13 cellular contexts compared by ENCODE assay signal in the genomic region with DNA sequence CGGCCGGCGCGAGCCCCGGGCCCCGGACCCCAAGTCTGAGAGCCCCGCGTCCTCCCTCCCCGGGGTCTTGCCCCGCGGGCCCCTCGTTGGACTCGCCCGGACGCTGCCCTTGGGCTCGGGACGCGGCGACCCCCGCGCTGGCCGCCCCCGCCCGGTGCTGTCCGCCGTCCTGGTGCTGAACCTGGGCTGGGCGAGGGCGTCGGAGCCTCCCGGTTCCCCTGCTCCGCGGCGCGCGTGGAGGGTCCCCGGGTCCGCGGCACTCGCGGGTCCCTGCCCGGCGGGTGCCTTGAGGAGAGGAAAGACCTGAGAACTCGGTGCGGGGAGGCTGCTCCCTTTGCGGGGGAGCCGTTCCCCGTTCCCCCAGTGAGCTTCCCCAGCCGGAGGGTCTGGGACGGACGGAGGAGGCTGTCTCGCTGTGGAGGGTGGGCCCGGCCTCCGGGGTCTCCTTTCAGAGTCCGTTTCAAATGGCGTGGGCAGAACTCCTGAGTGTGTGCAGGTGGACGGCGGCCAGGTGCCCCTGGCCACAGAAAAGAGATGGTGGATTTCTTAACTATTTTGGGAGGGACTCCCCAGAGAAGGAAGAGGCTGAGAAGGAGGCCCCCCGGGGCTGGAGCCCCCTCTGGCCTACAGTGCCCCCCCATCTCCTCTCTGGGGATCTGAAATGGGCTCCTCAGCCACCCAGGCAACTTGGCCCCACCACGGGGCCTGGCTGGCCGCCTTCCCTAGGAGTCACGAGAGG. TPM values are rescaled to one million over a fixed set of nuclear protein-coding genes. Genes with fewer than 3 reads are reported as not detected.
DNase-seq lines count a peak whose midpoint lies in the region; ATAC-seq, FAIRE-seq and TF ChIP-seq lines count a peak whose summit lies in the region.
"Had no signal": no experiment of that assay in that cellular context is flagged by ENCODE, and none has a peak within 500 bp of the region (broad histone marks: within the 10 kb centered on the region; RNA-seq: fewer than 3 reads in every experiment).

No MANE protein-coding gene starts in this region.

- no peaks in the 10 kb centered on the region for H3K9me3 Mint-ChIP-seq in Caco-2 (ENCODE audit: unreplicated experiment)
- no peaks in the 10 kb centered on the region for H3K9me3 Mint-ChIP-seq in naive thymus-derived CD8-positive, alpha-beta T cell
- H3K9me3 Mint-ChIP-seq: activated naive CD4-positive, alpha-beta T cell treated with anti-CD3 and anti-CD28 coated beads, Interleukin-2, amount 50 U/mL, for 24 hours had no signal

- H3K4me2 ChIP-seq in endothelial cell of umbilical vein (ENCODE audit: insufficient read depth, low read length): no peak overlapping the region

- DNase-seq in Caco-2: peak in 1 of 2 experiments; percentile 63
- DNase-seq in endothelial cell of umbilical vein (ENCODE audit: low read depth, low spot score): no peak
- DNase-seq in naive thymus-derived CD8-positive, alpha-beta T cell: peak in 3 of 10 donors; percentile 19 to 59 (median 27)
- no peak for DNase-seq in NCI-H748 treated with DMSO at 0.1 percent for 48 hours (lab: John Stamatoyannopoulos, UW)
- no peak for DNase-seq in middle frontal gyrus (ENCODE audit: extremely low spot score, low spot score)
- DNase-seq in NCI-H526 (lab: John Stamatoyannopoulos, UW): no peak
- DNase-seq: activated CD4-positive, CD25-positive, alpha-beta regulatory T cell; MV-4-11; right lobe of liver had no signal

- H3K4me3 Mint-ChIP-seq in Caco-2 (ENCODE audit: unreplicated experiment): no peak overlapping the region
- peak overlapping the region in 4 of 10 donors; percentile 3 to 28 (median 17) for H3K4me3 Mint-ChIP-seq in naive thymus-derived CD8-positive, alpha-beta T cell
- H3K4me3 Mint-ChIP-seq: activated naive CD4-positive, alpha-beta T cell treated with anti-CD3 and anti-CD28 coated beads, Interleukin-2, amount 50 U/mL, for 24 hours had no signal

- peaks cover 22% of the 10 kb centered on the region for H3K27me3 Mint-ChIP-seq in Caco-2 (ENCODE audit: insufficient read depth, unreplicated experiment)
- H3K27me3 Mint-ChIP-seq in naive thymus-derived CD8-positive, alpha-beta T cell: peaks cover 29 to 89% (median 62%) of the 10 kb centered on the region in 5 donors

- ATAC-seq in naive thymus-derived CD8-positive, alpha-beta T cell: peak; percentile 39 to 59
- ATAC-seq in HG02571 (IDR thresholded peaks at IDR 0.05; ENCODE audit: unreplicated experiment): no peak

- no TSS peak for BruUV-seq in Caco-2 (replicated peaks; lab: Mats Ljungman, UMichigan)
- BruUV-seq in endothelial cell of umbilical vein (replicated peaks; lab: Mats Ljungman, UMichigan): no TSS peak

- H3K9me1 ChIP-seq in endothelial cell of umbilical vein (replicated peaks; ENCODE audit: control insufficient read depth, extremely low read depth, insufficient read depth, low read length): no peaks in the 10 kb centered on the region

- no peaks in the 10 kb centered on the region for H3K36me3 Mint-ChIP-seq in Caco-2 (ENCODE audit: insufficient read depth, unreplicated experiment)
- peaks cover 0 to 4% (median 0%) of the 10 kb centered on the region in 3 donors for H3K36me3 Mint-ChIP-seq in naive thymus-derived CD8-positive, alpha-beta T cell

- dilution Hi-C loops in endothelial cell of umbilical vein (cut with MboI; ENCODE audit: extremely low pct_ligation_motif_present, low sequenced_read_pairs): no loop called here

- H3K4me1 Mint-ChIP-seq in Caco-2 (ENCODE audit: low read depth, unreplicated experiment): no peaks in the 10 kb centered on the region
- H3K4me1 Mint-ChIP-seq in naive thymus-derived CD8-positive, alpha-beta T cell: peaks cover 5 to 9% (median 7%) of the 10 kb centered on the region in 4 donors

- TF ChIP-seq CTCF in Caco-2 (IDR thresholded peaks at IDR 0.05; ENCODE audit: insufficient read depth in 1 of 2, low read depth in 1 of 2, low read length in 1 of 2, severe bottlenecking in 1 of 2, unreplicated experiment in 1 of 2) (no peak), endothelial cell of umbilical vein (IDR thresholded peaks at IDR 0.05; ENCODE audit: extremely low read depth in 1 of 2, insufficient read depth in 1 of 2, low read depth in 1 of 2, low read length in 2 of 2) (no peak)

- H3K27me3 ChIP-seq in Caco-2 (replicated peaks; ENCODE audit: control insufficient read depth, insufficient read depth, low read length): no peaks in the 10 kb centered on the region; the same call in none of the 2 replicates
- peaks cover 24 to 27% of the 10 kb centered on the region in 2 experiments for H3K27me3 ChIP-seq in endothelial cell of umbilical vein (ENCODE audit: control insufficient read depth in 2 of 2, insufficient read depth in 2 of 2, low read length in 2 of 2)

- H3K36me3 ChIP-seq in Caco-2 (ENCODE audit: control insufficient read depth, insufficient read depth, low read length) (no peaks in the 10 kb centered on the region), endothelial cell of umbilical vein (ENCODE audit: control insufficient read depth in 2 of 2, extremely low read depth in 1 of 2, insufficient read depth in 2 of 2, low read length in 2 of 2) (no peaks in the 10 kb centered on the region)
- H3K36me3 ChIP-seq: right lobe of liver had no signal

- peak overlapping the region; percentile 18 for H3K4me3 ChIP-seq in Caco-2 (ENCODE audit: low read depth, low read length)
- H3K4me3 ChIP-seq in endothelial cell of umbilical vein (replicated peaks in 1 of 3; ENCODE audit: insufficient read depth in 1 of 3, low read depth in 1 of 3, low read length in 3 of 3): no peak overlapping the region
- H3K4me3 ChIP-seq: right lobe of liver had no signal

- intact Hi-C loops in Caco-2 (cut with micrococcal nuclease; ENCODE audit: unreplicated experiment): no loop called here
- intact Hi-C loops in endothelial cell of umbilical vein (cut with micrococcal nuclease): no loop called here

- no peak for FAIRE-seq in endothelial cell of umbilical vein (lab: Jason Lieb, UNC)

- no peaks in the 10 kb centered on the region for H4K20me1 ChIP-seq in endothelial cell of umbilical vein (replicated peaks; ENCODE audit: control insufficient read depth, extremely low read depth, insufficient read depth, low read length)

- CTCF ChIA-PET in Caco-2 (lab: Charles Lee): interaction anchor here (0.7 kb wide), 1 partner anchor 185 kb away, joined by 3 read pairs; no protein-coding TSS in a partner anchor
- CTCF ChIA-PET in endothelial cell of umbilical vein (lab: Charles Lee): interaction anchor here (0.9 to 2.4 kb wide), 2 partner anchors 25 to 155 kb away, joined by 3 to 9 read pairs; no protein-coding TSS in a partner anchor

- H3K27ac Mint-ChIP-seq in Caco-2 (ENCODE audit: unreplicated experiment): no peak overlapping the region
- H3K27ac Mint-ChIP-seq in naive thymus-derived CD8-positive, alpha-beta T cell: no peak overlapping the region
- H3K27ac Mint-ChIP-seq: activated naive CD4-positive, alpha-beta T cell treated with anti-CD3 and anti-CD28 coated beads, Interleukin-2, amount 50 U/mL, for 24 hours had no signal

- no peak for TF ChIP-seq POLR2A in endothelial cell of umbilical vein (IDR thresholded peaks at IDR 0.05; ENCODE audit: low read depth, low read length)

- POLR2A ChIA-PET in Caco-2 (lab: Charles Lee) (no interaction called here), endothelial cell of umbilical vein (lab: Charles Lee) (no interaction called here)
- POLR2A ChIA-PET in naive thymus-derived CD8-positive, alpha-beta T cell (lab: Charles Lee): interaction anchor here (0.6 kb wide), 1 partner anchor 1429 kb away, joined by 3 read pairs; no protein-coding TSS in a partner anchor

- H3K79me2 ChIP-seq in endothelial cell of umbilical vein (ENCODE audit: control insufficient read depth, insufficient read depth, low read length): no peaks in the 10 kb centered on the region

- H3K9ac ChIP-seq in endothelial cell of umbilical vein (replicated peaks; ENCODE audit: extremely low read depth, insufficient read depth, low read length): no peak overlapping the region

- H2AFZ ChIP-seq in endothelial cell of umbilical vein (ENCODE audit: low read depth, low read length): no peak overlapping the region

- H3K4me1 ChIP-seq in Caco-2 (no peaks in the 10 kb centered on the region), endothelial cell of umbilical vein (ENCODE audit: control insufficient read depth, extremely low read depth, insufficient read depth, low read length) (no peaks in the 10 kb centered on the region)

- H3K9me3 ChIP-seq in Caco-2 (no peaks in the 10 kb centered on the region), endothelial cell of umbilical vein (replicated peaks; ENCODE audit: control insufficient read depth, insufficient read depth, low read length) (no peaks in the 10 kb centered on the region)
- H3K9me3 ChIP-seq: right lobe of liver had no signal

- no peak overlapping the region for H3K27ac ChIP-seq in endothelial cell of umbilical vein (ENCODE audit: insufficient read depth, low read depth, low read length)
- H3K27ac ChIP-seq: right lobe of liver had no signal

RNA-seq across cellular contexts. Expression of a gene that starts 0.6 kb away (rescaled TPM):
- total RNA-seq in Caco-2 (2022) (0.16 and 0.34 TPM in 2 replicates), endothelial cell of umbilical vein (not detected in 2 replicates)
- 0.38 TPM for polyA plus RNA-seq in PFSK-1 (2012; ENCODE audit: insufficient read length, low read depth)
- polyA plus RNA-seq in endothelial cell of umbilical vein: not detected in 2 replicates
- polyA plus RNA-seq in endothelial cell of umbilical vein (2011; cell fraction: cytosol; rRNA removed): not detected in 2 replicates
- polyA plus RNA-seq in endothelial cell of umbilical vein (2011; cell fraction: nucleus; rRNA removed): not detected in 2 replicates
- not detected in 2 replicates for polyA plus RNA-seq in endothelial cell of umbilical vein (2012)
- not detected in 2 replicates for polyA minus RNA-seq in endothelial cell of umbilical vein
- polyA minus RNA-seq in endothelial cell of umbilical vein (2011; cell fraction: cytosol; rRNA and poly(A)+ RNA removed): not detected
- polyA minus RNA-seq in endothelial cell of umbilical vein (2011; cell fraction: nucleus; rRNA and poly(A)+ RNA removed): not detected in 2 replicates
- not detected for total RNA-seq in naive thymus-derived CD8-positive, alpha-beta T cell
- polyA plus RNA-seq in naive thymus-derived CD8-positive, alpha-beta T cell: not detected
- total RNA-seq: kidney epithelial cell had no signal

RNA-seq across cellular contexts. Expression of a gene that starts 16.2 kb away (rescaled TPM):
- total RNA-seq in Caco-2 (2022) (not detected in 2 replicates), endothelial cell of umbilical vein (not detected in 2 replicates)
- not detected for polyA plus RNA-seq in PFSK-1 (2012; ENCODE audit: insufficient read length, low read depth)
- not detected in 2 replicates for polyA plus RNA-seq in endothelial cell of umbilical vein
- polyA plus RNA-seq in endothelial cell of umbilical vein (2011; cell fraction: cytosol; rRNA removed): not detected in 2 replicates
- not detected in 2 replicates for polyA plus RNA-seq in endothelial cell of umbilical vein (2011; cell fraction: nucleus; rRNA removed)
- not detected in 2 replicates for polyA plus RNA-seq in endothelial cell of umbilical vein (2012)
- polyA minus RNA-seq in endothelial cell of umbilical vein: not detected in 2 replicates
- polyA minus RNA-seq in endothelial cell of umbilical vein (2011; cell fraction: cytosol; rRNA and poly(A)+ RNA removed): not detected
- polyA minus RNA-seq in endothelial cell of umbilical vein (2011; cell fraction: nucleus; rRNA and poly(A)+ RNA removed): not detected in 2 replicates
- total RNA-seq in naive thymus-derived CD8-positive, alpha-beta T cell: not detected
- not detected for polyA plus RNA-seq in naive thymus-derived CD8-positive, alpha-beta T cell
- total RNA-seq: kidney epithelial cell had no signal

RNA-seq across cellular contexts. Expression of a gene that starts 30.5 kb away (rescaled TPM):
- total RNA-seq in Caco-2 (2022) (45.9 and 48.7 TPM in 2 replicates), endothelial cell of umbilical vein (0.44 and 1.7 TPM in 2 replicates)
- not detected for polyA plus RNA-seq in PFSK-1 (2012; ENCODE audit: insufficient read length, low read depth)
- 0.11 and 0.22 TPM in 2 replicates for polyA plus RNA-seq in endothelial cell of umbilical vein
- polyA plus RNA-seq in endothelial cell of umbilical vein (2011; cell fraction: cytosol; rRNA removed): 0.14 and 0.25 TPM in 2 replicates
- polyA plus RNA-seq in endothelial cell of umbilical vein (2011; cell fraction: nucleus; rRNA removed): 0.38 and 0.76 TPM in 2 replicates
- polyA plus RNA-seq in endothelial cell of umbilical vein (2012): 0.15 and 0.53 TPM in 2 replicates
- polyA minus RNA-seq in endothelial cell of umbilical vein: 0.57 TPM in 1 of 2 replicates, not detected in the other
- 5.8 TPM for polyA minus RNA-seq in endothelial cell of umbilical vein (2011; cell fraction: cytosol; rRNA and poly(A)+ RNA removed)
- polyA minus RNA-seq in endothelial cell of umbilical vein (2011; cell fraction: nucleus; rRNA and poly(A)+ RNA removed): not detected in 2 replicates
- 10 to 100 TPM; 29.8 to 33.9 TPM for total RNA-seq in naive thymus-derived CD8-positive, alpha-beta T cell
- polyA plus RNA-seq in naive thymus-derived CD8-positive, alpha-beta T cell: 10 to 100 TPM in 1 of 3 donors, 1 to 10 TPM in 2; 7.8 to 11.3 (median 9.2) TPM

Comparison
In these comparisons a context has a peak if more than half of its experiments do, and no peak if none do; other contexts are left out.
1. RNA of a gene that starts 30.5 kb away (total RNA-seq): 45.9 to 48.7 TPM in Caco-2 and 29.8 to 33.9 TPM in naive thymus-derived CD8-positive, alpha-beta T cell; 0.44 to 1.7 TPM in endothelial cell of umbilical vein; every median in the first group is over 10 times any median in the second.